In genomic region chr2:205699554-205700289, GRCh38 we compare ENCODE assay signal across 12 cellular contexts. TPM values are rescaled to one million over a fixed set of nuclear protein-coding genes. Genes with fewer than 3 reads are reported as not detected.
DNase-seq lines count a peak whose midpoint lies in the region; ATAC-seq and FAIRE-seq lines count a peak whose summit lies in the region.
"Had no signal": no experiment of that assay in that cellular context is flagged by ENCODE, and none has a peak within 500 bp of the region (broad histone marks: within the 10 kb centered on the region; RNA-seq: fewer than 3 reads in every experiment).

No MANE protein-coding gene starts in this region.

- no peaks in the 10 kb centered on the region for H3K79me2 ChIP-seq in ACC112 (ENCODE audit: control insufficient read depth, insufficient read depth, low read length, unreplicated experiment)

- H3K18ac ChIP-seq in mesenchymal stem cell (ENCODE audit: low read depth in 1 of 2, low read length in 2 of 2): peak overlapping the region; percentile 84 to 90

- ATAC-seq in HG03520 (IDR thresholded peaks at IDR 0.05; ENCODE audit: unreplicated experiment): no peak
- no peak for ATAC-seq in HG03521 (IDR thresholded peaks at IDR 0.05; ENCODE audit: unreplicated experiment)
- ATAC-seq: natural killer cell treated with Interleukin-12 subunit alpha and Interleukin-12 subunit beta and Interleukin-15 and Interleukin-18, amount 100 ng/mL, for 72 hours had no signal

- H3K79me1 ChIP-seq in mesenchymal stem cell (replicated peaks; ENCODE audit: low read length, poor library complexity, severe bottlenecking): peaks cover 27% of the 10 kb centered on the region

- peak overlapping the region; percentile 98 for H2AK5ac ChIP-seq in mesenchymal stem cell (ENCODE audit: low read length, severe bottlenecking)

- H3K27me3 ChIP-seq in ACC112 (ENCODE audit: insufficient read depth, low read length): no peaks in the 10 kb centered on the region
- no peaks in the 10 kb centered on the region for H3K27me3 ChIP-seq in HUES64 (ENCODE audit: insufficient read depth, low read length)
- H3K27me3 ChIP-seq in mesenchymal stem cell (ENCODE audit: control insufficient read depth in 1 of 2, insufficient read depth in 1 of 2, low read length in 2 of 2): no peaks in the 10 kb centered on the region
- H3K27me3 ChIP-seq in small intestine (ENCODE audit: control insufficient read depth in 2 of 2, insufficient read depth in 2 of 2, low read length in 2 of 2): no peaks in the 10 kb centered on the region

- H3K4me2 ChIP-seq in mesenchymal stem cell (ENCODE audit: low read length, poor library complexity, severe bottlenecking): no peak overlapping the region

- peak overlapping the region; percentile 93 for H2BK5ac ChIP-seq in mesenchymal stem cell (ENCODE audit: low read depth, low read length, poor library complexity, severe bottlenecking)

- H3K14ac ChIP-seq in mesenchymal stem cell (ENCODE audit: low read length in 2 of 2): no peak overlapping the region

- peak overlapping the region; percentile 54; the same call in 1 of the 2 replicates for H3K9ac ChIP-seq in HUES64 (ENCODE audit: low read depth, low read length)
- peak overlapping the region; percentile 53 for H3K9ac ChIP-seq in mesenchymal stem cell (ENCODE audit: low read length)

- peak overlapping the region; percentile 86 to 94 for H2BK12ac ChIP-seq in mesenchymal stem cell (ENCODE audit: low read length in 2 of 2)

- peak overlapping the region; percentile 71 for H2BK120ac ChIP-seq in mesenchymal stem cell (ENCODE audit: low read depth, low read length)

- peak overlapping the region; percentile 85 to 100 for H3K4ac ChIP-seq in mesenchymal stem cell (ENCODE audit: low read depth in 1 of 2, low read length in 2 of 2)

- H3K36me3 ChIP-seq in ACC112 (ENCODE audit: insufficient read depth, low read length): no peaks in the 10 kb centered on the region
- peaks cover 9% of the 10 kb centered on the region; the same call in 1 of the 2 replicates for H3K36me3 ChIP-seq in HUES64 (ENCODE audit: insufficient read depth, low read length)
- peaks cover 4 to 10% of the 10 kb centered on the region in 2 experiments for H3K36me3 ChIP-seq in mesenchymal stem cell (ENCODE audit: control insufficient read depth in 1 of 2, insufficient read depth in 2 of 2, low read depth in 1 of 2, low read length in 2 of 2)
- H3K36me3 ChIP-seq in small intestine (ENCODE audit: control insufficient read depth in 2 of 2, insufficient read depth in 2 of 2, low read length in 2 of 2): no peaks in the 10 kb centered on the region

- H3K23ac ChIP-seq in mesenchymal stem cell (ENCODE audit: low read length in 2 of 2): no peak overlapping the region

- WGBS in HUES64: 72% methylated on average over 3 of the region's 4 CpGs
- WGBS in adipose tissue, 3 donors: 62 to 76% (median 67%) methylated on average over 4 of the region's 4 CpGs
- WGBS in mesenchymal stem cell: 24% methylated on average over 4 of the region's 4 CpGs
- 65 to 67% (median 66%) methylated on average over 4 of the region's 4 CpGs for WGBS in small intestine, 3 donors

- no peak overlapping the region for H3K4me3 ChIP-seq in ACC112 (ENCODE audit: low read depth, low read length)
- H3K4me3 ChIP-seq in HUES64 (ENCODE audit: low read length): no peak overlapping the region
- H3K4me3 ChIP-seq in mesenchymal stem cell (ENCODE audit: insufficient read depth in 1 of 2, low read depth in 1 of 2, low read length in 2 of 2): no peak overlapping the region
- H3K4me3 ChIP-seq in small intestine (ENCODE audit: low read depth in 1 of 2, low read length in 2 of 2): no peak overlapping the region
- H3K4me3 ChIP-seq: SK-N-MC had no signal

- no peak for FAIRE-seq in frontal cortex (lab: Jason Lieb, UNC)
- FAIRE-seq in small intestine (lab: Jason Lieb, UNC): no peak

- H2AFZ ChIP-seq in ACC112 (ENCODE audit: low read length, unreplicated experiment) (no peak overlapping the region), mesenchymal stem cell (ENCODE audit: low read depth, low read length) (no peak overlapping the region)

- H3K9me3 ChIP-seq in HUES64 (ENCODE audit: insufficient read depth, low read depth, low read length) (no peaks in the 10 kb centered on the region), mesenchymal stem cell (ENCODE audit: control insufficient read depth, low read length) (no peaks in the 10 kb centered on the region), small intestine (ENCODE audit: control insufficient read depth, low read depth) (no peaks in the 10 kb centered on the region)

- H4K8ac ChIP-seq in mesenchymal stem cell (ENCODE audit: low read length): peak overlapping the region; percentile 59

- H3K4me1 ChIP-seq in ACC112 (ENCODE audit: control insufficient read depth, insufficient read depth, low read length, unreplicated experiment): peaks cover 51% of the 10 kb centered on the region
- H3K4me1 ChIP-seq in HUES64 (ENCODE audit: insufficient read depth, low read length): peaks cover 95% of the 10 kb centered on the region
- peaks cover 45% of the 10 kb centered on the region for H3K4me1 ChIP-seq in mesenchymal stem cell (ENCODE audit: control insufficient read depth, insufficient read depth, low read depth, low read length)
- peaks cover 2% of the 10 kb centered on the region in 2 donors for H3K4me1 ChIP-seq in small intestine (ENCODE audit: control insufficient read depth in 2 of 2, insufficient read depth in 1 of 2, low read depth in 1 of 2, low read length in 1 of 2)

- H2BK15ac ChIP-seq in mesenchymal stem cell (ENCODE audit: low read depth, poor library complexity, severe bottlenecking): peak overlapping the region; percentile 73

- H3K27ac ChIP-seq in ACC112 (ENCODE audit: low read depth, low read length) (peak overlapping the region; percentile 73), HUES64 (ENCODE audit: low read depth, low read length) (peak overlapping the region; percentile 76), adipose tissue (ENCODE audit: low read depth, low read length) (peak overlapping the region; percentile 19), mesenchymal stem cell (ENCODE audit: low read length, poor library complexity, severe bottlenecking) (peak overlapping the region; percentile 100), small intestine (ENCODE audit: low read depth in 1 of 2, low read length in 1 of 2) (peak overlapping the region in 1 of 2 donors; percentile 66)
- H3K27ac ChIP-seq: SK-N-MC had no signal

- peak overlapping the region; percentile 25 for H4K91ac ChIP-seq in mesenchymal stem cell (ENCODE audit: low read length)

- DNase-seq in mesenchymal stem cell (no peak), frontal cortex (ENCODE audit: low spot score in 2 of 2) (no peak), small intestine (no peak)
- DNase-seq: CD4-positive, alpha-beta memory T cell; NCI-H1092 treated with DMSO at 0.1 percent for 48 hours had no signal

RNA-seq across cellular contexts. Expression of gene NRP2, which starts 17.4 kb away (rescaled TPM):
- polyA plus RNA-seq in HUES64 (2013, experiment 1 of 2): 27.1 TPM
- polyA plus RNA-seq in HUES64 (2013, experiment 2 of 2): 29.0 TPM
- polyA plus RNA-seq in adipose tissue (10 to 100 TPM in 2 of 3 donors, 1 to 10 TPM in 1; 1.7 to 20.4 (median 11.4) TPM), small intestine (1 to 10 TPM in 1 of 3 donors, under 1 TPM in 2; 0.81 to 9.0 (median 0.89) TPM)
- polyA plus RNA-seq in mesenchymal stem cell (2013, experiment 1 of 2): 87.1 TPM
- 83.3 TPM for polyA plus RNA-seq in mesenchymal stem cell (2013, experiment 2 of 2)
- 26.1 TPM for total RNA-seq in frontal cortex
- polyA plus RNA-seq: CD4-positive, alpha-beta memory T cell had no signal
